In the genomic region with DNA sequence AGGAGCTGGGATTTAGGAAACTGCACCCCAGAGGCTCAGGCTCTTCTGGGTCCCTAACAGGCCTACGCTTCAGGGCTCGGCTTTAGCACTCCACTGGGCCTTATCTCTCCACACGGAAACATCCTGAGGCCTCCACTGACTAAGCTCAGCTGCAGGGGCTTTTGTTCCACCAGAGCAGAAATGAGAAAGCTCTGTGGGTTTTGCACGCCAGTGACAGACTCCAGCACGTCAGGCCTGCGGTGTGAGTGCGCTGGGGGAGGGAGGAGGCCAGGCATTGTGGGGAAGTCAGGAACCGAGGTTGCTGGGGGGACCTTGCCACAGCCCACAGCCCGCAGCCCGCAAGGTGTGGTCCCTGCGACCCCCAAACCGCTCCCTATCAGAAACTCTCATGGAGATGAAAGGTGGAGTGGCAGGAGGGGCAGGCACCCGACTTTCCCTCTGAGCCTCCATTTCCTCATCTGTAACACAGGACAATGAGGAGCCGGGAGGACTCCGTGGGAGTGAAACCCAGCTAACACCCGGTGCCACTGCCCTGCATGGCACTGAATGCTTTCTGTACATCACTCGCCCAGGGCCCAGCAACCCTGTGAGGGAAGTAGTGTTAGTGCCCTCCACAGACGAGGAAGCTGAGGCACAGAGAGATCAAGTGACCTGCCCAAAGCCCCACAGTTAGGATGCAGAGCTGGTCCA, we compare ENCODE assay signal across 8 cellular contexts.
DNase-seq lines count a peak whose midpoint lies in the region; ATAC-seq, FAIRE-seq and TF ChIP-seq lines count a peak whose summit lies in the region.

No MANE protein-coding gene starts in this region.

- no peak for TF ChIP-seq EP300 in HepG2 (IDR thresholded peaks at IDR 0.05; ENCODE audit: low read depth in 2 of 2, low read length in 2 of 2)
- no peak for TF ChIP-seq EP300 in HepG2 (CRISPR knock-in tag; IDR thresholded peaks at IDR 0.05; ENCODE audit: borderline replicate concordance)

- H2AFZ ChIP-seq in HepG2 (ENCODE audit: low read length): no peak overlapping the region

- BruUV-seq in HepG2 (replicated peaks; lab: Mats Ljungman, UMichigan): no TSS peak

- CTCF ChIA-PET in HepG2 (lab: Yijun Ruan, JAX; ENCODE audit: low intra/inter-chr PET ratio, low total read pairs): no interaction called here

- no peak overlapping the region for H3K4me3 Mint-ChIP-seq in glutamatergic neuron (ENCODE audit: unreplicated experiment)

- intact Hi-C loops in HepG2 (cut with micrococcal nuclease; ENCODE audit: unreplicated experiment): no loop called here

- DNase-seq in CMK (ENCODE audit: low read depth) (peak; percentile 8), islet precursor cell (peak; percentile 37), LoVo (ENCODE audit: low spot score) (no peak), COLO668 (lab: John Stamatoyannopoulos, UW; ENCODE audit: unreplicated experiment) (no peak), HepG2 (ENCODE audit: low spot score) (no peak), glutamatergic neuron (no peak)

- POLR2A ChIA-PET in HepG2 (lab: Yijun Ruan, JAX): no interaction called here

- no peak overlapping the region for H3K4me3 ChIP-seq in HepG2 (replicated peaks in 1 of 3; ENCODE audit: insufficient read depth in 1 of 3, low read depth in 2 of 3, low read length in 3 of 3)

- TF ChIP-seq RAD21 in HepG2 (CRISPR knock-in tag; IDR thresholded peaks at IDR 0.05): no peak

- in situ Hi-C loops in HepG2 (cut with HindIII; ENCODE audit: extremely low pct_ligation_motif_present, low pct_unique_long_range_greater_than_20kb): no loop called here

- no peaks in the 10 kb centered on the region for H3K4me1 ChIP-seq in HepG2 (ENCODE audit: insufficient read depth, low read length)

- no peaks in the 10 kb centered on the region for H3K36me3 ChIP-seq in HepG2 (replicated peaks in 1 of 2; ENCODE audit: control insufficient read depth in 1 of 2, insufficient read depth in 2 of 2, low read length in 2 of 2)

- 30% methylated on average over 7 of the region's 18 CpGs for WGBS in HepG2 (ENCODE audit: low lambda C conversion rate)

- no peak overlapping the region for H3K27ac Mint-ChIP-seq in glutamatergic neuron (ENCODE audit: unreplicated experiment)

- H3K9me3 ChIP-seq in HepG2 (ENCODE audit: low read length): no peaks in the 10 kb centered on the region

- H3K36me3 Mint-ChIP-seq in glutamatergic neuron (ENCODE audit: unreplicated experiment): no peaks in the 10 kb centered on the region

- TF ChIP-seq POLR2A in HepG2 (IDR thresholded peaks at IDR 0.05; ENCODE audit: insufficient read depth in 1 of 2, low read depth in 2 of 2, low read length in 2 of 2): no peak

- H3K27ac ChIP-seq in HepG2 (ENCODE audit: extremely low read length, insufficient read depth, low read length): no peak overlapping the region

- H3K4me2 ChIP-seq in HepG2 (ENCODE audit: low read depth, low read length): no peak overlapping the region

- peaks cover 2 to 33% of the 10 kb centered on the region in 2 experiments; a peak in 3 of 5 replicates for H3K27me3 ChIP-seq in HepG2 (ENCODE audit: control insufficient read depth in 1 of 2, insufficient read depth in 2 of 2, low read length in 2 of 2)

- no peaks in the 10 kb centered on the region for H4K20me1 ChIP-seq in HepG2 (ENCODE audit: insufficient read depth, low read length)

- no peak for FAIRE-seq in HepG2 (lab: Jason Lieb, UNC)

- ATAC-seq in GM19463 (IDR thresholded peaks at IDR 0.05; ENCODE audit: unreplicated experiment) (peak; percentile 89), HG03575 (IDR thresholded peaks at IDR 0.05; ENCODE audit: extremely low read depth, insufficient number of reproducible peaks, low FRiP score, unreplicated experiment) (peak; percentile 50), HepG2 (no peak)

- peaks cover 6% of the 10 kb centered on the region for H3K4me1 Mint-ChIP-seq in glutamatergic neuron (ENCODE audit: low read depth, unreplicated experiment)

- H3K79me2 ChIP-seq in HepG2 (ENCODE audit: insufficient read depth, low read length): no peaks in the 10 kb centered on the region

- peaks cover 5% of the 10 kb centered on the region for H3K27me3 Mint-ChIP-seq in glutamatergic neuron (ENCODE audit: unreplicated experiment)

- H3K9ac ChIP-seq in HepG2 (ENCODE audit: insufficient read depth, low read depth, low read length): no peak overlapping the region

- H3K9me3 Mint-ChIP-seq in glutamatergic neuron (ENCODE audit: unreplicated experiment): no peaks in the 10 kb centered on the region

- TF ChIP-seq CTCF in HepG2 (CRISPR knock-in tag; IDR thresholded peaks at IDR 0.05): no peak
- TF ChIP-seq CTCF in glutamatergic neuron (IDR thresholded peaks at IDR 0.05; ENCODE audit: partially characterized antibody, unreplicated experiment): no peak

TF ChIP-seq in HepG2, 621 proteins besides CTCF, POLR2A, EP300 and RAD21:
- TF ChIP-seq ATF7-NPFF (CRISPR knock-in tag; IDR thresholded peaks at IDR 0.05; ENCODE audit: low read depth) (no peak), NFE2L1 (CRISPR knock-in tag; IDR thresholded peaks at IDR 0.05; ENCODE audit: borderline replicate concordance) (no peak)
- TF ChIP-seq, protein P1, sequence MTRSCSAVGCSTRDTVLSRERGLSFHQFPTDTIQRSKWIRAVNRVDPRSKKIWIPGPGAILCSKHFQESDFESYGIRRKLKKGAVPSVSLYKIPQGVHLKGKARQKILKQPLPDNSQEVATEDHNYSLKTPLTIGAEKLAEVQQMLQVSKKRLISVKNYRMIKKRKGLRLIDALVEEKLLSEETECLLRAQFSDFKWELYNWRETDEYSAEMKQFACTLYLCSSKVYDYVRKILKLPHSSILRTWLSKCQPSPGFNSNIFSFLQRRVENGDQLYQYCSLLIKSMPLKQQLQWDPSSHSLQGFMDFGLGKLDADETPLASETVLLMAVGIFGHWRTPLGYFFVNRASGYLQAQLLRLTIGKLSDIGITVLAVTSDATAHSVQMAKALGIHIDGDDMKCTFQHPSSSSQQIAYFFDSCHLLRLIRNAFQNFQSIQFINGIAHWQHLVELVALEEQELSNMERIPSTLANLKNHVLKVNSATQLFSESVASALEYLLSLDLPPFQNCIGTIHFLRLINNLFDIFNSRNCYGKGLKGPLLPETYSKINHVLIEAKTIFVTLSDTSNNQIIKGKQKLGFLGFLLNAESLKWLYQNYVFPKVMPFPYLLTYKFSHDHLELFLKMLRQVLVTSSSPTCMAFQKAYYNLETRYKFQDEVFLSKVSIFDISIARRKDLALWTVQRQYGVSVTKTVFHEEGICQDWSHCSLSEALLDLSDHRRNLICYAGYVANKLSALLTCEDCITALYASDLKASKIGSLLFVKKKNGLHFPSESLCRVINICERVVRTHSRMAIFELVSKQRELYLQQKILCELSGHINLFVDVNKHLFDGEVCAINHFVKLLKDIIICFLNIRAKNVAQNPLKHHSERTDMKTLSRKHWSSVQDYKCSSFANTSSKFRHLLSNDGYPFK (CRISPR knock-in tag; IDR thresholded peaks at IDR 0.05; ENCODE audit: borderline replicate concordance): no peak

Comparison
In these comparisons a context has a peak if more than half of its experiments do, and no peak if none do; other contexts are left out.
1. DNase-seq: peak in CMK (single experiment) and islet precursor cell (single experiment); none in LoVo (single experiment), COLO668 (single experiment), HepG2 (single experiment) and glutamatergic neuron (single experiment).